In genomic region chr6:47592466-47592865, GRCh38 we compare ENCODE assay signal across 1 cellular context.
TF ChIP-seq lines count a peak whose summit lies in the region.

No MANE protein-coding gene starts in this region.

TF ChIP-seq in WTC11, 78 proteins besides CTCF, POLR2A, EP300 and RAD21:
- TF ChIP-seq E2F4 (CRISPR knock-in tag; IDR thresholded peaks at IDR 0.05; ENCODE audit: borderline replicate concordance, low read depth) (no peak), ZNF416 (CRISPR knock-in tag; IDR thresholded peaks at IDR 0.05) (no peak), ATF3 (CRISPR knock-in tag; conservative IDR thresholded peaks at IDR 0.05) (no peak), PRRX2 (CRISPR knock-in tag; IDR thresholded peaks at IDR 0.05) (no peak), MAX (CRISPR knock-in tag; IDR thresholded peaks at IDR 0.05) (no peak), NFATC4 (CRISPR knock-in tag; IDR thresholded peaks at IDR 0.05) (no peak)
- TF ChIP-seq, protein P1, sequence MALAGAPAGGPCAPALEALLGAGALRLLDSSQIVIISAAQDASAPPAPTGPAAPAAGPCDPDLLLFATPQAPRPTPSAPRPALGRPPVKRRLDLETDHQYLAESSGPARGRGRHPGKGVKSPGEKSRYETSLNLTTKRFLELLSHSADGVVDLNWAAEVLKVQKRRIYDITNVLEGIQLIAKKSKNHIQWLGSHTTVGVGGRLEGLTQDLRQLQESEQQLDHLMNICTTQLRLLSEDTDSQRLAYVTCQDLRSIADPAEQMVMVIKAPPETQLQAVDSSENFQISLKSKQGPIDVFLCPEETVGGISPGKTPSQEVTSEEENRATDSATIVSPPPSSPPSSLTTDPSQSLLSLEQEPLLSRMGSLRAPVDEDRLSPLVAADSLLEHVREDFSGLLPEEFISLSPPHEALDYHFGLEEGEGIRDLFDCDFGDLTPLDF (CRISPR knock-in tag; IDR thresholded peaks at IDR 0.05), result no peak
